In genomic region chr7:22672892-22673637, GRCh38 we compare ENCODE assay signal across 8 cellular contexts. TPM values are rescaled to one million over a fixed set of nuclear protein-coding genes. Genes with fewer than 3 reads are reported as not detected.
DNase-seq lines count a peak whose midpoint lies in the region; ATAC-seq, FAIRE-seq and TF ChIP-seq lines count a peak whose summit lies in the region.

No MANE protein-coding gene starts in this region.

- H3K9me1 ChIP-seq in K562 (ENCODE audit: control insufficient read depth, insufficient read depth, low read length), result no peaks in the 10 kb centered on the region

- H3K36me3 ChIP-seq in K562 (ENCODE audit: control insufficient read depth, insufficient read depth, low read length), result no peaks in the 10 kb centered on the region

- TF ChIP-seq CTCF in GM13977 (IDR thresholded peaks at IDR 0.05; ENCODE audit: extremely low read depth, insufficient read depth, missing control alignments), result no peak
- no peak for TF ChIP-seq CTCF in K562 (IDR thresholded peaks at IDR 0.05 in 2 of 3, conservative IDR thresholded peaks at IDR 0.05 in 1 of 3; ENCODE audit: insufficient read depth in 2 of 3, low read depth in 1 of 3, low read length in 3 of 3)

- H3K79me2 ChIP-seq in K562 (ENCODE audit: control insufficient read depth, insufficient read depth, low read length), result peaks cover 62% of the 10 kb centered on the region

- H3K9me3 ChIP-seq in K562 (replicated peaks; ENCODE audit: control insufficient read depth, insufficient read depth, low read depth, low read length), result no peaks in the 10 kb centered on the region

- in situ Hi-C loops in GM13977 (cut with MboI; ENCODE audit: low pct_unique_long_range_greater_than_20kb, low sequenced_read_pairs, unreplicated experiment) (no loop called here), K562 (cut with MboI) (no loop called here)

- no peak for TF ChIP-seq POLR2A in K562 (conservative IDR thresholded peaks at IDR 0.05)

- H3K27me3 ChIP-seq in K562 (ENCODE audit: control insufficient read depth in 2 of 2, insufficient read depth in 2 of 2, low read length in 2 of 2), result no peaks in the 10 kb centered on the region

- TF ChIP-seq EP300 in K562 (IDR thresholded peaks at IDR 0.05; ENCODE audit: low read length), result no peak

- H3K4me2 ChIP-seq in K562 (ENCODE audit: insufficient read depth, low read length), result peak overlapping the region; percentile 3; the same call in 1 of the 2 replicates

- H3K4me1 ChIP-seq in K562 (replicated peaks in 1 of 2; ENCODE audit: control insufficient read depth in 2 of 2, insufficient read depth in 2 of 2, low read length in 2 of 2), result peaks cover 0 to 84% of the 10 kb centered on the region in 2 experiments; a peak in 4 of 5 replicates

- no peak overlapping the region for H3K4me3 ChIP-seq in K562

- peak overlapping the region; percentile 40; the same call in 1 of the 3 replicates for H3K27ac ChIP-seq in K562 (ENCODE audit: extremely low read depth, low read depth, low read length)

- WGBS in K562 (ENCODE audit: insufficient coverage, low coverage, missing lambda C conversion rate), result 30% methylated on average over 6 of the region's 6 CpGs

- peak overlapping the region; percentile 38; the same call in 1 of the 2 replicates for H2AFZ ChIP-seq in K562 (ENCODE audit: low read depth, low read length)

- ATAC-seq in GM21390 (IDR thresholded peaks at IDR 0.05; ENCODE audit: unreplicated experiment) (peak; percentile 80), HG03439 (IDR thresholded peaks at IDR 0.05; ENCODE audit: unreplicated experiment) (peak; percentile 76), K562 (peak; percentile 18; the same call in 2 of the 3 replicates)

- no peak overlapping the region for H3K9ac ChIP-seq in K562 (ENCODE audit: insufficient read depth in 1 of 2, low read depth in 2 of 2, low read length in 2 of 2)

- POLR2A ChIA-PET in K562 (lab: Yijun Ruan, JAX), result interaction anchor here (0.6 to 1.6 kb wide), 6 partner anchors 12 to 434 kb away, joined by 3 to 5 read pairs (median 4); no protein-coding TSS in a partner anchor

- FAIRE-seq in K562 (lab: Jason Lieb, UNC), result no peak

- CTCF ChIA-PET in K562 (lab: Yijun Ruan, JAX; ENCODE audit: low intra/inter-chr PET ratio), result no interaction called here

- DNase-seq in GM13977 (ENCODE audit: low spot score) (peak; percentile 43), K562 (ENCODE audit: extremely low read depth in 1 of 4, low spot score in 3 of 4) (no peak), NCI-H2196 treated with DMSO at 0.1 percent for 48 hours (lab: John Stamatoyannopoulos, UW; ENCODE audit: unreplicated experiment) (no peak), posterior vena cava (ENCODE audit: low spot score) (no peak), globus pallidus (ENCODE audit: low spot score) (no peak), SKM-1 (lab: John Stamatoyannopoulos, UW; ENCODE audit: unreplicated experiment) (no peak)

- intact Hi-C loops in K562 (cut with micrococcal nuclease) (no loop called here), posterior vena cava (cut with DNase I) (no loop called here)

- H4K20me1 ChIP-seq in K562 (replicated peaks; ENCODE audit: control insufficient read depth, insufficient read depth, low read length), result no peaks in the 10 kb centered on the region

- no peak for TF ChIP-seq RAD21 in K562 (CRISPR knock-in tag; conservative IDR thresholded peaks at IDR 0.05 in 1 of 2, IDR thresholded peaks at IDR 0.05 in 1 of 2)

- BruUV-seq in K562 (replicated peaks; lab: Mats Ljungman, UMichigan), result no TSS peak

TF ChIP-seq in K562, 482 proteins besides CTCF, POLR2A, EP300 and RAD21 (continues in another document):
- TF ChIP-seq YY1 (IDR thresholded peaks at IDR 0.05; ENCODE audit: borderline replicate concordance in 1 of 3, control insufficient read depth in 1 of 3, extremely low read depth in 1 of 3, insufficient read depth in 3 of 3, insufficient read length in 1 of 3, insufficient replicate concordance in 2 of 3, low read depth in 1 of 3, low read length in 2 of 3), result peak in 1 of 3 experiments; percentile 11
- no peak for TF ChIP-seq ZNF24 (IDR thresholded peaks at IDR 0.05)
- no peak for TF ChIP-seq RFX1 (IDR thresholded peaks at IDR 0.05)
- TF ChIP-seq, protein P1, sequence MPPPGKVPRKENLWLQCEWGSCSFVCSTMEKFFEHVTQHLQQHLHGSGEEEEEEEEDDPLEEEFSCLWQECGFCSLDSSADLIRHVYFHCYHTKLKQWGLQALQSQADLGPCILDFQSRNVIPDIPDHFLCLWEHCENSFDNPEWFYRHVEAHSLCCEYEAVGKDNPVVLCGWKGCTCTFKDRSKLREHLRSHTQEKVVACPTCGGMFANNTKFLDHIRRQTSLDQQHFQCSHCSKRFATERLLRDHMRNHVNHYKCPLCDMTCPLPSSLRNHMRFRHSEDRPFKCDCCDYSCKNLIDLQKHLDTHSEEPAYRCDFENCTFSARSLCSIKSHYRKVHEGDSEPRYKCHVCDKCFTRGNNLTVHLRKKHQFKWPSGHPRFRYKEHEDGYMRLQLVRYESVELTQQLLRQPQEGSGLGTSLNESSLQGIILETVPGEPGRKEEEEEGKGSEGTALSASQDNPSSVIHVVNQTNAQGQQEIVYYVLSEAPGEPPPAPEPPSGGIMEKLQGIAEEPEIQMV (tag; conservative IDR thresholded peaks at IDR 0.05; ENCODE audit: low read depth), result no peak
- TF ChIP-seq RREB1 (CRISPR knock-in tag; IDR thresholded peaks at IDR 0.05), result peak; percentile 40; the same call in 1 of the 2 replicates
- TF ChIP-seq TAF9B (IDR thresholded peaks at IDR 0.05; ENCODE audit: partially characterized antibody), result no peak
- TF ChIP-seq FOXA3 (CRISPR knock-in tag; conservative IDR thresholded peaks at IDR 0.05 in 1 of 2, IDR thresholded peaks at IDR 0.05 in 1 of 2), result peak in 1 of 2 experiments; percentile 47; a peak in 1 of 4 replicates
- TF ChIP-seq MAZ (CRISPR knock-in tag; conservative IDR thresholded peaks at IDR 0.05 in 1 of 2, IDR thresholded peaks at IDR 0.05 in 1 of 2), result 0 out of 4 replicates have a peak, but pooled peaks of 1 of the 2 experiments have one; percentile 24
- TF ChIP-seq ZNF644 (tag; IDR thresholded peaks at IDR 0.05; ENCODE audit: low read depth), result 0 out of 2 replicates have a peak, but pooled peaks have one; percentile 36

RNA-seq across cellular contexts. Expression of gene IL6, which starts 53.9 kb away (rescaled TPM):
- 5.2 and 5.4 TPM in 2 replicates for total RNA-seq in K562 (2011; cell fraction: chromatin; rRNA removed; ENCODE audit: low replicate concordance)
- 2.2 and 6.7 TPM in 2 replicates for total RNA-seq in K562 (2011; cell fraction: nucleolus; rRNA removed)
- 1.9 and 7.3 TPM in 2 replicates for total RNA-seq in K562 (2011; cell fraction: nucleoplasm; rRNA removed)
- 1.1 and 1.2 TPM in 2 replicates for total RNA-seq in K562 (2014; rRNA removed)
- 1.3 and 1.5 TPM in 2 replicates for total RNA-seq in K562 (2014; rRNA removed; fragmentation: Illumina TruSeq; extraction: Trizol)
- total RNA-seq in K562 (2015; rRNA removed; fragmentation: Illumina TruSeq; extraction: Trizol), result 0.68 and 0.76 TPM in 2 replicates
- total RNA-seq in K562 (2021), result 0.94 and 1.5 TPM in 2 replicates
- polyA plus RNA-seq in K562 (2011; rRNA removed), result 1.2 and 1.6 TPM in 2 replicates
- 0.48 and 0.63 TPM in 2 replicates for polyA plus RNA-seq in K562 (2011; cell fraction: cytosol; rRNA removed)
- polyA plus RNA-seq in K562 (2011; cell fraction: nucleus; rRNA removed), result 3.0 and 4.2 TPM in 2 replicates
- 1.1 and 2.5 TPM in 2 replicates for polyA plus RNA-seq in K562 (2012)
- polyA plus RNA-seq in K562 (2014; fragmentation: Illumina TruSeq; extraction: Trizol), result 2.0 and 2.2 TPM in 2 replicates
- 1 to 10 TPM; 1.5 to 2.9 TPM for polyA plus RNA-seq in K562 (2014; fragmentation: Nextera tagmentation; extraction: Ambion mirVana)
- polyA plus RNA-seq in K562 (2014; rRNA removed), result 1.2 and 2.2 TPM in 2 replicates
- polyA minus RNA-seq in K562 (2011; rRNA and poly(A)+ RNA removed), result 0.57 and 1.1 TPM in 2 replicates
- polyA minus RNA-seq in K562 (2011; cell fraction: cytosol; rRNA and poly(A)+ RNA removed), result 1.4 and 1.5 TPM in 2 replicates
- 2.4 TPM in 2 replicates for polyA minus RNA-seq in K562 (2011; cell fraction: nucleus; rRNA and poly(A)+ RNA removed)
- 10 to 100 TPM in 1 of 2 donors, 1 to 10 TPM in 1; 2.4 to 65.6 TPM for total RNA-seq in posterior vena cava

Comparison
In these comparisons a context has a peak if more than half of its experiments do, and no peak if none do; other contexts are left out.
1. ATAC-seq: peak in every context shown above with its lines; median percentile 80 in GM21390; 76 in HG03439; 18 in K562.